ENCODE assay signal across 24 cellular contexts in the genomic region with DNA sequence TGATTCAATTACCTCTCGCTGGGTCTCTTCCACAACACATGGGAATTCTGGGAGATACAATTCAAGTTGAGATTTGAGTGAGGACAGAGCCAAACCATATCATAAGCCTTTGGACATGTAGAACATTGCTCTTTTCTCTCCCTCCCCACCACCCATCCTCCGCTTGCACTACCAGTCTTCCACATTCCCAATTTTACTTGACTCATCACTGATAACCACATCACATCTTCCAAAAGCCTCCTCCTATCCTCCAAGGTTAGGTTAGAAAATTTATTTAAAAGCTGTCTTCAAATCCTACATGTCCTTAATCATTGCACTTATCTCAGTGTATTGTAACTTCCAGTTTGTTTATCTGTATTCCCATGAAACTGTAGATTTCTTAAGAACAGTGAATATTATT. TPM values are rescaled to one million over a fixed set of nuclear protein-coding genes. Genes with fewer than 3 reads are reported as not detected.
DNase-seq lines count a peak whose midpoint lies in the region; ATAC-seq and TF ChIP-seq lines count a peak whose summit lies in the region.
"Had no signal": no experiment of that assay in that cellular context is flagged by ENCODE, and none has a peak within 500 bp of the region (broad histone marks: within the 10 kb centered on the region; RNA-seq: fewer than 3 reads in every experiment).

No MANE protein-coding gene starts in this region.

- DNase-seq in activated naive CD4-positive, alpha-beta T cell treated with anti-CD3 and anti-CD28 coated beads, Interleukin-2, amount 10 ng/mL, durations not matched to agents 7 days and 5 days: no peak
- DNase-seq in activated naive CD4-positive, alpha-beta T cell treated with anti-CD3 and anti-CD28 coated beads, Interleukin-2, amount 50 U/mL, for 72 hours (ENCODE audit: low spot score in 2 of 2): no peak
- peak; percentile 14 for DNase-seq in SW480 (ENCODE audit: low spot score)
- no peak for DNase-seq in immature natural killer cell
- no peak for DNase-seq in type B pancreatic cell (ENCODE audit: extremely low spot score, unreplicated experiment)
- no peak for DNase-seq in cerebellar nuclear complex (lab: John Stamatoyannopoulos, UW)
- DNase-seq in effector CD4-positive, alpha-beta T cell: no peak
- DNase-seq: activated CD8-positive, alpha-beta memory T cell treated with anti-CD3 and anti-CD28 coated beads for 24 hours; activated T-cell treated with anti-CD3 and anti-CD28 coated beads, Interleukin-2, amount 50 U/mL, for 48 hours; body of pancreas; effector memory CD4-positive, alpha-beta T cell; foreskin melanocyte; left ventricle myocardium superior; NCI-H2171; NCI-H524 treated with DMSO at 0.1 percent for 48 hours; ovary; Peyer's patch; stimulated activated CD4-positive, alpha-beta T cell treated with anti-CD3 and anti-CD28 coated beads, Interleukin-4, amount 100 ng/mL, for 1 hour; stimulated activated naive CD4-positive, alpha-beta T cell; T-cell had no signal

- H3K27me3 Mint-ChIP-seq in activated naive CD4-positive, alpha-beta T cell treated with anti-CD3 and anti-CD28 coated beads, Interleukin-2, amount 10 ng/mL, durations not matched to agents 7 days and 5 days: no peaks in the 10 kb centered on the region
- no peaks in the 10 kb centered on the region for H3K27me3 Mint-ChIP-seq in immature natural killer cell (ENCODE audit: low read depth in 3 of 3)
- H3K27me3 Mint-ChIP-seq in type B pancreatic cell: no peaks in the 10 kb centered on the region
- H3K27me3 Mint-ChIP-seq: natural killer cell treated with Interleukin-12 subunit alpha and Interleukin-12 subunit beta and Interleukin-15 and Interleukin-18, amount 100 ng/mL, for 72 hours; T-cell had no signal

- peak overlapping the region; percentile 64 for H3K27ac Mint-ChIP-seq in activated naive CD4-positive, alpha-beta T cell treated with anti-CD3 and anti-CD28 coated beads, Interleukin-2, amount 10 ng/mL, durations not matched to agents 7 days and 5 days
- H3K27ac Mint-ChIP-seq in activated naive CD4-positive, alpha-beta T cell treated with anti-CD3 and anti-CD28 coated beads, Interleukin-2, amount 50 U/mL, for 72 hours: no peak overlapping the region
- H3K27ac Mint-ChIP-seq in immature natural killer cell: peak overlapping the region in 4 of 6 donors; percentile 47 to 85 (median 64)
- H3K27ac Mint-ChIP-seq in type B pancreatic cell: peak overlapping the region; percentile 19
- H3K27ac Mint-ChIP-seq: natural killer cell treated with Interleukin-12 subunit alpha and Interleukin-12 subunit beta and Interleukin-15 and Interleukin-18, amount 100 ng/mL, for 72 hours; T-cell had no signal

- no peak for ATAC-seq in activated naive CD4-positive, alpha-beta T cell treated with anti-CD3 and anti-CD28 coated beads, Interleukin-2, amount 50 U/mL, for 72 hours
- no peak for ATAC-seq in GM19467 (IDR thresholded peaks at IDR 0.05; ENCODE audit: unreplicated experiment)
- ATAC-seq: left ventricle myocardium superior; natural killer cell treated with Interleukin-12 subunit alpha and Interleukin-12 subunit beta and Interleukin-15 and Interleukin-18, amount 100 ng/mL, for 72 hours; T-cell had no signal

- H3K4me1 Mint-ChIP-seq in activated naive CD4-positive, alpha-beta T cell treated with anti-CD3 and anti-CD28 coated beads, Interleukin-2, amount 10 ng/mL, durations not matched to agents 7 days and 5 days: peaks cover 57% of the 10 kb centered on the region
- H3K4me1 Mint-ChIP-seq in immature natural killer cell (peaks cover 39 to 62% of the 10 kb centered on the region in 2 donors), type B pancreatic cell (ENCODE audit: unreplicated experiment) (no peaks in the 10 kb centered on the region)

- CTCF ChIA-PET in activated naive CD4-positive, alpha-beta T cell treated with anti-CD3 and anti-CD28 coated beads, Interleukin-2, amount 10 ng/mL, durations not matched to agents 7 days and 5 days (lab: Charles Lee): interaction anchor here (1.0 kb wide), 1 partner anchor 106 kb away, joined by 4 read pairs; no protein-coding TSS in a partner anchor

- no peak overlapping the region for H3K4me3 Mint-ChIP-seq in activated naive CD4-positive, alpha-beta T cell treated with anti-CD3 and anti-CD28 coated beads, Interleukin-2, amount 10 ng/mL, durations not matched to agents 7 days and 5 days
- no peak overlapping the region for H3K4me3 Mint-ChIP-seq in immature natural killer cell
- H3K4me3 Mint-ChIP-seq in type B pancreatic cell: no peak overlapping the region
- H3K4me3 Mint-ChIP-seq: natural killer cell treated with Interleukin-12 subunit alpha and Interleukin-12 subunit beta and Interleukin-15 and Interleukin-18, amount 100 ng/mL, for 72 hours; T-cell had no signal

- peaks cover 8% of the 10 kb centered on the region for H3K9me3 Mint-ChIP-seq in activated naive CD4-positive, alpha-beta T cell treated with anti-CD3 and anti-CD28 coated beads, Interleukin-2, amount 10 ng/mL, durations not matched to agents 7 days and 5 days
- H3K9me3 Mint-ChIP-seq in activated naive CD4-positive, alpha-beta T cell treated with anti-CD3 and anti-CD28 coated beads, Interleukin-2, amount 50 U/mL, for 72 hours: peaks cover 8 to 20% of the 10 kb centered on the region in 2 donors
- H3K9me3 Mint-ChIP-seq in immature natural killer cell: no peaks in the 10 kb centered on the region
- peaks cover 13% of the 10 kb centered on the region for H3K9me3 Mint-ChIP-seq in type B pancreatic cell
- H3K9me3 Mint-ChIP-seq: natural killer cell treated with Interleukin-12 subunit alpha and Interleukin-12 subunit beta and Interleukin-15 and Interleukin-18, amount 100 ng/mL, for 72 hours; T-cell had no signal

- no peak for TF ChIP-seq CTCF in type B pancreatic cell (conservative IDR thresholded peaks at IDR 0.05)

- peaks cover 88% of the 10 kb centered on the region for H3K36me3 Mint-ChIP-seq in activated naive CD4-positive, alpha-beta T cell treated with anti-CD3 and anti-CD28 coated beads, Interleukin-2, amount 10 ng/mL, durations not matched to agents 7 days and 5 days
- H3K36me3 Mint-ChIP-seq in activated naive CD4-positive, alpha-beta T cell treated with anti-CD3 and anti-CD28 coated beads, Interleukin-2, amount 50 U/mL, for 72 hours: peaks cover 51 to 94% of the 10 kb centered on the region in 2 donors
- peaks cover 61 to 77% (median 64%) of the 10 kb centered on the region in 3 donors for H3K36me3 Mint-ChIP-seq in immature natural killer cell
- H3K36me3 Mint-ChIP-seq in type B pancreatic cell: no peaks in the 10 kb centered on the region

RNA-seq across cellular contexts. Expression of a gene that starts 10.4 kb away (rescaled TPM):
- 100 to 1,000 TPM; 306 to 517 TPM for total RNA-seq in activated naive CD4-positive, alpha-beta T cell treated with anti-CD3 and anti-CD28 coated beads, Interleukin-2, amount 50 U/mL, for 72 hours
- polyA plus RNA-seq in immature natural killer cell: under 1 TPM in 1 of 3 donors, not detected in 2; 0.50 TPM
- total RNA-seq in type B pancreatic cell (ENCODE audit: low replicate concordance): 2.2 and 3.3 TPM in 2 replicates
- total RNA-seq: body of pancreas, left ventricle myocardium superior, mononuclear cell, Peyer's patch, tibial nerve had no signal

RNA-seq across cellular contexts. Expression of a gene that starts 42.7 kb away (rescaled TPM):
- total RNA-seq in activated naive CD4-positive, alpha-beta T cell treated with anti-CD3 and anti-CD28 coated beads, Interleukin-2, amount 50 U/mL, for 72 hours: 10 to 100 TPM; 31.7 to 97.9 TPM
- polyA plus RNA-seq in immature natural killer cell: 100 to 1,000 TPM; 206 to 251 (median 217) TPM
- not detected in 2 replicates for total RNA-seq in type B pancreatic cell (ENCODE audit: low replicate concordance)

Comparison
In these comparisons a context has a peak if more than half of its experiments do, and no peak if none do; other contexts are left out.
1. H3K27ac Mint-ChIP-seq: peak in activated naive CD4-positive, alpha-beta T cell treated with anti-CD3 and anti-CD28 coated beads, Interleukin-2, amount 10 ng/mL, durations not matched to agents 7 days and 5 days (single experiment), immature natural killer cell (4 of 6) and type B pancreatic cell (single experiment); none in activated naive CD4-positive, alpha-beta T cell treated with anti-CD3 and anti-CD28 coated beads, Interleukin-2, amount 50 U/mL, for 72 hours (0 of 2).
2. RNA of a gene that starts 10.4 kb away (total RNA-seq): 306 to 517 TPM in activated naive CD4-positive, alpha-beta T cell treated with anti-CD3 and anti-CD28 coated beads, Interleukin-2, amount 50 U/mL, for 72 hours; 2.2 to 3.3 TPM in type B pancreatic cell; every median in the first group is over 10 times any median in the second.
3. RNA of a gene that starts 42.7 kb away (total RNA-seq): 31.7 to 97.9 TPM in activated naive CD4-positive, alpha-beta T cell treated with anti-CD3 and anti-CD28 coated beads, Interleukin-2, amount 50 U/mL, for 72 hours; not detected in type B pancreatic cell; every median in the first group is over 10 times any median in the second.